ENCODE assay signal across 16 cellular contexts in the genomic region with DNA sequence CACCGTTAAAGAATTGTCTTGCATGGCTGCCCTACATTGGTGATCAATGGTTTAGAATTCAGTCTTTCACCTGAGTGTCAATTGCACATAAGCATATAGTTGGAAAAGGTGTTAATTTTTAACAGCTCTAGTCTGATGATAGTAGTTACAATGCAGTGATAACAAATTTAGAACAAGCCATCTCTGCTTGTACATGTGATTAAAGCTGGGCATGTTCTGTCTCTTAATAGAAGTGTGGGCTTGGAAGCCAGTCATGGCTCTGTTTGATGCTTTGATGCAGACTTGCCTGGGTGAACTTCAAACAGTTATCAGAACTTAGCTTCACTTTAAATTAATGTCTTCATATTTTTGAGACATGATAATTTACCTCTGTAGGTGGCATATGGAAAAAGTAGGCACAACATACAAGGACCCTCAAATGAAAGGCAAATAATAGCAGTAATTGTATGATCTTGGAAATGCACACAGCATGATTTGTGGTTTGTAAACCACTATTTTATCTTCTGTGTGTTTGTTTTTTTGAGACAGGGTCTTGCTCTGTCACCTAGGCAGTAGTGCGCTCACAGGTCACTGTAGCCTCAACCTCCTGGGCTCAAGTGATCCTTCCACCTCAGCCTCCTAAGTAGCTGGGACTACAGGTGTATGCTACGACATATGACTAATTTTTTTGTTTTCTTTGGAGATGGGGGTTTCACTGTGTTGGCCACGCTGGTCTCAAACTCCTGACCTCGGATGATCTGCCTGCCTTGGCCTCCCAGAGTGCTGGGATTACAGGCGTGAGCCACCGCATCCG. TPM values are rescaled to one million over a fixed set of nuclear protein-coding genes. Genes with fewer than 3 reads are reported as not detected.
A peak's percentile ranks its signal among the peaks of the same experiment; 100 is the strongest.
DNase-seq lines count a peak whose midpoint lies in the region; ATAC-seq and TF ChIP-seq lines count a peak whose summit lies in the region.
"Had no signal": no experiment of that assay in that cellular context is flagged by ENCODE, and none has a peak within 500 bp of the region (broad histone marks: within the 10 kb centered on the region; RNA-seq: fewer than 3 reads in every experiment).

No MANE protein-coding gene starts in this region.

- TF ChIP-seq POLR2A in esophagus squamous epithelium (IDR thresholded peaks at IDR 0.05): no peak

- H3K36me3 ChIP-seq in OCI-LY3 (replicated peaks; ENCODE audit: low read depth, low read length): peaks cover 13% of the 10 kb centered on the region
- H3K36me3 ChIP-seq in esophagus squamous epithelium: no peaks in the 10 kb centered on the region
- H3K36me3 ChIP-seq in skeletal muscle tissue (ENCODE audit: control insufficient read depth in 3 of 3, insufficient read depth in 3 of 3, low read length in 3 of 3): peaks cover 0 to 2% (median 2%) of the 10 kb centered on the region in 3 donors
- H3K36me3 ChIP-seq: pancreas, thyroid gland had no signal

- peaks cover 67% of the 10 kb centered on the region for H3K4me1 Mint-ChIP-seq in activated naive CD4-positive, alpha-beta T cell treated with anti-CD3 and anti-CD28 coated beads, Interleukin-2, amount 50 U/mL, for 24 hours

- H3K36me3 Mint-ChIP-seq in activated naive CD4-positive, alpha-beta T cell treated with anti-CD3 and anti-CD28 coated beads, Interleukin-2, amount 50 U/mL, for 24 hours: peaks cover 13% of the 10 kb centered on the region

- 87 to 91% methylated on average over 6 to 8 of the region's 8 CpGs for WGBS in esophagus squamous epithelium, 2 donors

- peaks cover 88% of the 10 kb centered on the region for H3K79me2 ChIP-seq in OCI-LY3 (ENCODE audit: low read length)

- intact Hi-C loops in esophagus squamous epithelium (cut with DNase I): no loop called here
- intact Hi-C loops in sciatic nerve (cut with DNase I): no loop called here
- intact Hi-C loops in left colon (cut with DNase I, micrococcal nuclease): no loop called here

- H3K9me3 ChIP-seq in OCI-LY3 (ENCODE audit: insufficient read depth, low read length) (no peaks in the 10 kb centered on the region), esophagus squamous epithelium (no peaks in the 10 kb centered on the region), skeletal muscle tissue (ENCODE audit: control insufficient read depth in 3 of 3, low read length in 3 of 3) (no peaks in the 10 kb centered on the region)
- H3K9me3 ChIP-seq: HAP-1, pancreas, thyroid gland had no signal

- peak overlapping the region; percentile 56; the same call in 1 of the 2 replicates for H3K4me2 ChIP-seq in OCI-LY3 (ENCODE audit: low read length)

- no peak overlapping the region for H3K27ac ChIP-seq in OCI-LY3 (ENCODE audit: low read length)
- peak overlapping the region in 3 of 4 donors; percentile 21 to 100 (median 98) for H3K27ac ChIP-seq in esophagus squamous epithelium
- peak overlapping the region; percentile 99 for H3K27ac ChIP-seq in skeletal muscle tissue (ENCODE audit: low read depth, low read length)

- H3K9ac ChIP-seq in OCI-LY3 (ENCODE audit: low read length): no peak overlapping the region
- peak overlapping the region; percentile 24 to 64 (median 58) for H3K9ac ChIP-seq in skeletal muscle tissue (ENCODE audit: low read depth in 1 of 3, low read length in 3 of 3)

- H3K27me3 Mint-ChIP-seq in activated naive CD4-positive, alpha-beta T cell treated with anti-CD3 and anti-CD28 coated beads, Interleukin-2, amount 50 U/mL, for 24 hours: no peaks in the 10 kb centered on the region

- no peak overlapping the region for H2AFZ ChIP-seq in OCI-LY3 (ENCODE audit: low read depth, low read length)

- peaks cover 74% of the 10 kb centered on the region for H4K20me1 ChIP-seq in OCI-LY3 (ENCODE audit: insufficient read depth, low read length)

- no peaks in the 10 kb centered on the region for H3K9me3 Mint-ChIP-seq in activated naive CD4-positive, alpha-beta T cell treated with anti-CD3 and anti-CD28 coated beads, Interleukin-2, amount 50 U/mL, for 24 hours

- H3K4me3 ChIP-seq in OCI-LY3 (ENCODE audit: low read length) (no peak overlapping the region), esophagus squamous epithelium (no peak overlapping the region), skeletal muscle tissue (ENCODE audit: low read length in 3 of 3) (peak overlapping the region in 2 of 3 donors; percentile 45 to 54)
- H3K4me3 ChIP-seq: HAP-1, pancreas, thyroid gland had no signal

- H3K27me3 ChIP-seq in OCI-LY3 (ENCODE audit: low read depth, low read length): no peaks in the 10 kb centered on the region
- H3K27me3 ChIP-seq in esophagus squamous epithelium: no peaks in the 10 kb centered on the region
- no peaks in the 10 kb centered on the region for H3K27me3 ChIP-seq in skeletal muscle tissue (ENCODE audit: control insufficient read depth in 3 of 3, insufficient read depth in 3 of 3, low read length in 3 of 3)
- H3K27me3 ChIP-seq: pancreas, thyroid gland had no signal

- TF ChIP-seq CTCF in OCI-LY3 (IDR thresholded peaks at IDR 0.05; ENCODE audit: low read depth, low read length) (no peak), esophagus squamous epithelium (IDR thresholded peaks at IDR 0.05) (no peak)

- DNase-seq in activated naive CD4-positive, alpha-beta T cell treated with anti-CD3 and anti-CD28 coated beads, Interleukin-2, amount 50 U/mL, for 16 hours: no peak
- DNase-seq in esophagus squamous epithelium (lab: John Stamatoyannopoulos, UW) (no peak), sciatic nerve (ENCODE audit: low spot score) (no peak), left colon (no peak), NOMO-1 treated with DMSO at 0.1 percent for 48 hours (lab: John Stamatoyannopoulos, UW; ENCODE audit: unreplicated experiment) (no peak)
- DNase-seq: amygdala, cortex of kidney, NCI-H1930, NCI-H526 treated with DMSO at 0.1 percent for 48 hours, pancreas, SIG-M5, thyroid gland had no signal

- peak overlapping the region; percentile 76 for H3K4me3 Mint-ChIP-seq in activated naive CD4-positive, alpha-beta T cell treated with anti-CD3 and anti-CD28 coated beads, Interleukin-2, amount 50 U/mL, for 24 hours

- H3K4me1 ChIP-seq in OCI-LY3 (ENCODE audit: low read length): peaks cover 43% of the 10 kb centered on the region
- H3K4me1 ChIP-seq in esophagus squamous epithelium: peaks cover 27 to 86% (median 49%) of the 10 kb centered on the region in 3 donors
- peaks cover 40 to 68% (median 63%) of the 10 kb centered on the region in 3 donors for H3K4me1 ChIP-seq in skeletal muscle tissue (ENCODE audit: control insufficient read depth in 3 of 3, insufficient read depth in 3 of 3, low read length in 3 of 3)

- no peak overlapping the region for H3K27ac Mint-ChIP-seq in activated naive CD4-positive, alpha-beta T cell treated with anti-CD3 and anti-CD28 coated beads, Interleukin-2, amount 50 U/mL, for 24 hours

- no peak for ATAC-seq in sciatic nerve
- ATAC-seq in left colon: no peak
- ATAC-seq: pancreas had no signal

RNA-seq across cellular contexts. Expression of a gene that starts 3.8 kb away (rescaled TPM):
- total RNA-seq in esophagus squamous epithelium: 10 to 100 TPM; 20.6 to 62.9 (median 48.3) TPM
- 30.8 TPM for total RNA-seq in skeletal muscle tissue
- total RNA-seq in sciatic nerve: 38.5 TPM
- 10 to 100 TPM; 27.4 to 37.6 TPM for total RNA-seq in left colon

RNA-seq across cellular contexts. Expression of a gene that starts 36.2 kb away (rescaled TPM):
- total RNA-seq in esophagus squamous epithelium (1 to 10 TPM in 1 of 4 donors, under 1 TPM in 3; 0.27 to 1.7 (median 0.59) TPM), skeletal muscle tissue (4.2 TPM), sciatic nerve (0.18 TPM), left colon (10 to 100 TPM; 18.4 to 25.1 TPM)

Comparison
In these comparisons a context has a peak if more than half of its experiments do, and no peak if none do; other contexts are left out.
1. H3K4me3 ChIP-seq: peak in skeletal muscle tissue (2 of 3); none in OCI-LY3 (single experiment) and esophagus squamous epithelium (0 of 4).